Comparison of ENCODE assay signal across 8 cellular contexts in the genomic region with DNA sequence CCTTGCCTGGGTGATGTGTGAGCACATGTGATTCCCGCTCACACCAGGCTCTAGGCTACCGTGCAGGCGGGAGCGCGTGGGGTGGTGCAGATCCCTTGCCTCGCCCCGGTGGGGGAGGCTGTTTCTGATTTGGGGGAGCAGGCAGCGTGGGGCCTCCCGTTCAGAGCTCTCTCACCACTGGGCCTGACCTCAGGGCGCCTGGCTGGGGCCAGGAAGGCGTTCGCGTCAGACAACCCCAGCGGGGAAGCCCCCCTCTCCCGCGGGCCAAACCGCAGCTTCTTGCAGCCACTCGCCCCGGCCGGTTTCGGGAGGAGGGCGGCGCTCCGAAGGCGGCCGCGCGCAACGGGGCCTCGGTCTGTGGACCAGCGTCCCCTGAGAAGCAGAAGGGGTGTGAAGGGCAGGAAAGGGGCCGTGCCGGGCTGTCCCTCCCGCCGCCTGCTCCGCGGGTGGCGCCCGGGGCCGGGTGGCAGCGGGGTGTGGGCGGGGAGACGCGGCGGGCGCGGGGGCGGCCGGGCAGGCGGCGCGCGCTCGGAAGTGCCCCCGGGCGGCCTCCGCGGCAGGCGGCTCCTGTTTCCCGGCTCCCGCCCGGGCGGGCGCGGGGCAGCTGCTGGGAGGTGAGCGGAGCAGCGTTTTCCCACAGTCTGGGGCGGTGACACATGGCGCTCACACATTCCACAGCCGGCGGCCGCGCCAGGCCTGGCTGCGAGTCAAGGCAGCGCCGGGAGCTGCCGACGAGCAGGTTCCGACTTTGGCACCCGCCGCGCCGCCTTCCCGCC.
A peak's percentile ranks its signal among the peaks of the same experiment; 100 is the strongest.
DNase-seq lines count a peak whose midpoint lies in the region; ATAC-seq and TF ChIP-seq lines count a peak whose summit lies in the region.

No MANE protein-coding gene starts in this region.

- peak; percentile 83 for DNase-seq in A172 (ENCODE audit: low spot score)
- DNase-seq in NCI-H1930 (lab: John Stamatoyannopoulos, UW), result peak; percentile 26 to 37
- DNase-seq in activated CD4-positive, CD25-positive, alpha-beta regulatory T cell treated with anti-CD3 and anti-CD28 coated beads, Interleukin-2, amount 50 U/mL, for 72 hours, result peak; percentile 82
- peak; percentile 78 for DNase-seq in colonic mucosa
- DNase-seq in left lobe of liver (ENCODE audit: low spot score), result peak; percentile 95
- DNase-seq in stimulated activated CD4-positive, alpha-beta T cell treated with anti-CD3 and anti-CD28 coated beads, Interleukin-1b, Interleukin-23, amount 100 ng/mL, for 48 hours, result peak; percentile 76

- peak overlapping the region; percentile 66 for H3K27ac ChIP-seq in colonic mucosa

- peak overlapping the region; percentile 72 to 76 for H3K9ac ChIP-seq in colonic mucosa (ENCODE audit: low read depth in 2 of 2, low read length in 2 of 2)

- peaks cover 17% of the 10 kb centered on the region for H3K4me1 ChIP-seq in colonic mucosa

- peak; percentile 92 for ATAC-seq in GM18505 (IDR thresholded peaks at IDR 0.05; ENCODE audit: unreplicated experiment)
- ATAC-seq in HG02938 (IDR thresholded peaks at IDR 0.05; ENCODE audit: unreplicated experiment), result peak; percentile 94
- peak; percentile 74 for ATAC-seq in left lobe of liver

- TF ChIP-seq CTCF in colonic mucosa (IDR thresholded peaks at IDR 0.05), result no peak

- TF ChIP-seq POLR2A in GM18505 (IDR thresholded peaks at IDR 0.05; ENCODE audit: borderline replicate concordance, extremely low read depth, insufficient read depth, insufficient read length), result peak; percentile 47

- no peaks in the 10 kb centered on the region for H3K36me3 ChIP-seq in colonic mucosa

- intact Hi-C loops in colonic mucosa (cut with DNase I), result loop anchor here (10.0 kb wide), 1 partner anchor 64 kb away; a partner anchor contains a TSS

- H3K9me3 ChIP-seq in colonic mucosa, result no peaks in the 10 kb centered on the region

- H3K27me3 ChIP-seq in colonic mucosa, result no peaks in the 10 kb centered on the region

- H3K4me3 ChIP-seq in colonic mucosa, result peak overlapping the region; percentile 41

Comparison
In these comparisons a context has a peak if more than half of its experiments do, and no peak if none do; other contexts are left out.
1. Peak in every context shown above with its lines: DNase-seq, ATAC-seq, H3K4me3 ChIP-seq and H3K27ac ChIP-seq.
2. DNase-seq: peak in every context shown above with its lines; median percentile 95 in left lobe of liver; 83 in A172; 82 in activated CD4-positive, CD25-positive, alpha-beta regulatory T cell treated with anti-CD3 and anti-CD28 coated beads, Interleukin-2, amount 50 U/mL, for 72 hours; 78 in colonic mucosa; 76 in stimulated activated CD4-positive, alpha-beta T cell treated with anti-CD3 and anti-CD28 coated beads, Interleukin-1b, Interleukin-23, amount 100 ng/mL, for 48 hours; 32 in NCI-H1930.